In genomic region chr19:31448221-31448657, GRCh38 we compare ENCODE assay signal across 10 cellular contexts.
DNase-seq lines count a peak whose midpoint lies in the region; ATAC-seq and TF ChIP-seq lines count a peak whose summit lies in the region.
"Had no signal": no experiment of that assay in that cellular context is flagged by ENCODE, and none has a peak within 500 bp of the region (broad histone marks: within the 10 kb centered on the region; RNA-seq: fewer than 3 reads in every experiment).

No MANE protein-coding gene starts in this region.

- intact Hi-C loops in mucosa of descending colon (cut with DNase I, micrococcal nuclease), result no loop called here

- peak; percentile 89 for DNase-seq in AG04450 (ENCODE audit: low read depth, low spot score)
- peak; percentile 94 for DNase-seq in MG63
- peak; percentile 37 for DNase-seq in epidermal melanocyte (ENCODE audit: insufficient read length, low spot score)
- DNase-seq in mucosa of descending colon, result peak; percentile 25 to 69 (median 44)
- DNase-seq in activated naive CD4-positive, alpha-beta T cell treated with anti-CD3 and anti-CD28 coated beads, Interleukin-2, amount 50 U/mL, for 72 hours (ENCODE audit: low spot score in 2 of 2), result no peak
- DNase-seq: kidney glomerular epithelial cell, NCI-H446 treated with DMSO at 0.1 percent for 48 hours had no signal

- H3K4me1 ChIP-seq in mucosa of descending colon (ENCODE audit: low read depth), result no peaks in the 10 kb centered on the region

- H3K36me3 ChIP-seq in MG63 (no peaks in the 10 kb centered on the region), mucosa of descending colon (ENCODE audit: low read depth) (no peaks in the 10 kb centered on the region)

- H3K9me3 ChIP-seq in AG04450 (ENCODE audit: control insufficient read depth, insufficient read depth, low read length) (peaks cover 3% of the 10 kb centered on the region; the same call in 1 of the 2 replicates), MG63 (no peaks in the 10 kb centered on the region; the same call in 1 of the 2 replicates), mucosa of descending colon (no peaks in the 10 kb centered on the region)

- CTCF ChIA-PET in AG04450 (lab: Charles Lee), result interaction anchor here (1.0 to 1.1 kb wide), 2 partner anchors 13 to 71 kb away, joined by 3 read pairs; no protein-coding TSS in a partner anchor

- no peak overlapping the region for H3K27ac Mint-ChIP-seq in activated naive CD4-positive, alpha-beta T cell treated with anti-CD3 and anti-CD28 coated beads, Interleukin-2, amount 50 U/mL, for 72 hours

- POLR2A ChIA-PET in AG04450 (lab: Yijun Ruan, JAX), result interaction anchor here (0.7 to 1.8 kb wide), 4 partner anchors 23 to 119 kb away, joined by 3 to 5 read pairs (median 4); no protein-coding TSS in a partner anchor

- peak; percentile 56 for ATAC-seq in mucosa of descending colon
- no peak for ATAC-seq in HG03159 (IDR thresholded peaks at IDR 0.05; ENCODE audit: unreplicated experiment)
- no peak for ATAC-seq in GM21423 (IDR thresholded peaks at IDR 0.05; ENCODE audit: unreplicated experiment)
- no peak for ATAC-seq in activated naive CD4-positive, alpha-beta T cell treated with anti-CD3 and anti-CD28 coated beads, Interleukin-2, amount 50 U/mL, for 72 hours
- no peak for ATAC-seq in HG02571 (IDR thresholded peaks at IDR 0.05; ENCODE audit: unreplicated experiment)

- peaks cover 4 to 5% of the 10 kb centered on the region in 2 donors for H3K9me3 Mint-ChIP-seq in activated naive CD4-positive, alpha-beta T cell treated with anti-CD3 and anti-CD28 coated beads, Interleukin-2, amount 50 U/mL, for 72 hours

- TF ChIP-seq CTCF in AG04450 (IDR thresholded peaks at IDR 0.05; ENCODE audit: low read depth, low read length) (0 out of 2 replicates have a peak, but pooled peaks have one; percentile 12), mucosa of descending colon (IDR thresholded peaks at IDR 0.05) (no peak)

- peak overlapping the region; percentile 55 for H3K27ac ChIP-seq in AG04450 (ENCODE audit: low read depth, low read length)

- H3K4me3 ChIP-seq in AG04450 (ENCODE audit: low read depth, low read length), result no peak overlapping the region
- no peak overlapping the region for H3K4me3 ChIP-seq in MG63
- H3K4me3 ChIP-seq in mucosa of descending colon, result no peak overlapping the region

- H3K36me3 Mint-ChIP-seq in activated naive CD4-positive, alpha-beta T cell treated with anti-CD3 and anti-CD28 coated beads, Interleukin-2, amount 50 U/mL, for 72 hours, result peaks cover 0 to 11% of the 10 kb centered on the region in 2 donors

- no peaks in the 10 kb centered on the region for H3K27me3 ChIP-seq in AG04450 (ENCODE audit: control insufficient read depth, insufficient read depth, low read length)
- H3K27me3 ChIP-seq in MG63, result no peaks in the 10 kb centered on the region

Comparison
In these comparisons a context has a peak if more than half of its experiments do, and no peak if none do; other contexts are left out.
1. DNase-seq: peak in AG04450 (single experiment), MG63 (single experiment), epidermal melanocyte (single experiment) and mucosa of descending colon (3 of 3); none in activated naive CD4-positive, alpha-beta T cell treated with anti-CD3 and anti-CD28 coated beads, Interleukin-2, amount 50 U/mL, for 72 hours (0 of 2).